Comparison of ENCODE assay signal across 34 cellular contexts in the genomic region with DNA sequence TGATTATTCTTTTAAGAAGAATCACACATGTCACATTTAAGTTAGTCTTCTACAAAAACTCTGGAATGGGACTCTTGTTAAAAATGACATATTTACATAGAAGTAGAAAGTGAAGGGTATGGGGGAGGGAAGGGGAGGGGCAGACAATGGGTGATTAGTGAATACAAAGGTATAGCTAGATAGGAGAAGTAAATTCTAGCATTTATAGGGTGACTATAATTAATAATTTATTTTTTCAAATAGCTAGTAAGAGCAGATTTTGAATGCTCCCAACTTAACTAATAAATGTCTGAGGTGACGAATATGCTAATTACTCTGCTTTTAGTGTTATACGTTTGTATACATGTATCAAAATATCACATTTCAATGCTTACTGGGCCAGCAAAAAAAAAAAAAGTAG.
"Had no signal": no experiment of that assay in that cellular context is flagged by ENCODE, and none has a peak within 500 bp of the region (broad histone marks: within the 10 kb centered on the region; RNA-seq: fewer than 3 reads in every experiment).

No MANE protein-coding gene starts in this region.

- H3K9me3 ChIP-seq: adrenal gland, ascending aorta, body of pancreas had no signal

- ATAC-seq: activated naive CD4-positive, alpha-beta T cell treated with anti-CD3 and anti-CD28 coated beads, Interleukin-2, amount 50 U/mL, for 72 hours; activated naive CD8-positive, alpha-beta T cell treated with anti-CD3 and anti-CD28 coated beads, Interleukin-2, amount 50 U/mL, for 24 hours; activated T-cell treated with anti-CD3 and anti-CD28 coated beads, Interleukin-2, amount 50 U/mL, for 4 hours; activated T-cell treated with anti-CD3 and anti-CD28 coated beads, Interleukin-2, amount 50 U/mL, for 72 hours; activated T-helper 17 cell treated with anti-CD3 and anti-CD28 coated beads, Interleukin-2, amount 50 U/mL, for 72 hours; body of pancreas had no signal

- FAIRE-seq: astrocyte, bronchial epithelial cell had no signal

- H3K4me1 ChIP-seq: adrenal gland, ascending aorta, body of pancreas, breast epithelium had no signal

- H3K36me3 ChIP-seq: breast epithelium had no signal

- H3K4me3 ChIP-seq: adrenal gland, ascending aorta, body of pancreas, breast epithelium, cardiac muscle cell had no signal

- H3K27ac ChIP-seq: adrenal gland, ascending aorta, body of pancreas, brain microvascular endothelial cell, breast epithelium, cardiac muscle cell had no signal

- DNase-seq: activated effector memory CD4-positive, alpha-beta T cell treated with anti-CD3 and anti-CD28 coated beads, Interleukin-2, amount 50 U/mL, for 16 hours; activated effector memory CD4-positive, alpha-beta T cell treated with Interleukin-2 at 50 U/mL for 16 hours; activated gamma-delta T cell; activated gamma-delta T cell treated with Interleukin-2 at 50 U/mL for 16 hours; activated naive CD4-positive, alpha-beta T cell; activated naive CD4-positive, alpha-beta T cell treated with anti-CD3 and anti-CD28 coated beads for 36 hours; activated naive CD4-positive, alpha-beta T cell treated with anti-CD3 and anti-CD28 coated beads, Interleukin-2, amount 10 ng/mL, durations not matched to agents 7 days and 5 days; activated naive CD4-positive, alpha-beta T cell treated with anti-CD3 and anti-CD28 coated beads, Interleukin-2, amount 50 U/mL, for 16 hours; activated naive CD4-positive, alpha-beta T cell treated with Interleukin-2 at 50 U/mL for 16 hours; activated naive CD8-positive, alpha-beta T cell treated with anti-CD3 and anti-CD28 coated beads for 36 hours; activated naive CD8-positive, alpha-beta T cell treated with anti-CD3 and anti-CD28 coated beads, Interleukin-2, amount 10 ng/mL, durations not matched to agents 7 days and 5 days; activated naive CD8-positive, alpha-beta T cell treated with anti-CD3 and anti-CD28 coated beads, Interleukin-2, amount 50 U/mL, for 24 hours; activated T-cell treated with anti-CD3 and anti-CD28 coated beads, Interleukin-2, amount 50 U/mL, for 1 hour; activated T-cell treated with anti-CD3 and anti-CD28 coated beads, Interleukin-2, amount 50 U/mL, for 24 hours; activated T-cell treated with anti-CD3 and anti-CD28 coated beads, Interleukin-2, amount 50 U/mL, for 4 hours; activated T-cell treated with anti-CD3 and anti-CD28 coated beads, Interleukin-2, amount 50 U/mL, for 48 hours; activated T-cell treated with anti-CD3 and anti-CD28 coated beads, Interleukin-2, amount 50 U/mL, for 72 hours; adrenal gland; amniotic stem cell; amygdala; anterior cingulate cortex; aorta; body of pancreas; brain microvascular endothelial cell; caudate nucleus; central memory CD4-positive, alpha-beta T cell; cerebellar nuclear complex had no signal

- H3K27me3 ChIP-seq: adrenal gland, ascending aorta, body of pancreas, brain microvascular endothelial cell, breast epithelium, cardiac muscle cell had no signal
